Comparison of ENCODE assay signal across 1 cellular context in the genomic region with DNA sequence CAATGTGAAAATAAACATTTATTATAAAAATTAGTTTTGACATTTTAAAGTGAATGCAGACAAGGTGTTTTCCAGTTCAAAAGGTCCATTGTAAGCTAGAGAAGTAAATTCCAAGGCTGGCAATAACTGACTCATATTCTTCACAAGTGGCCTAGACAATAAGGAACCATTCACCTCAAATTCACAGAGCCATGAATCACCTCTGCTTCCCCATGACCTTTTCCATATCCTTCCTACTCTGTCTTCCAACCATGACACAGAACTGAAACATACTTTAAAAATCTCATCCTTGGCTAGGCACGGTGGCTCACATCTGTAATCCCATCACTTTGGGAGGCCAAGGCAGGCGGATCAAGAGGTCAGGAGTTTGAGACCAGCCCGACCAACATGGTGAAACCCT.
TF ChIP-seq lines count a peak whose summit lies in the region.

No MANE protein-coding gene starts in this region.

TF ChIP-seq in endothelial cell of umbilical vein, 7 proteins besides CTCF, POLR2A, EP300 and RAD21 (continued from another document):
- TF ChIP-seq, protein P1, sequence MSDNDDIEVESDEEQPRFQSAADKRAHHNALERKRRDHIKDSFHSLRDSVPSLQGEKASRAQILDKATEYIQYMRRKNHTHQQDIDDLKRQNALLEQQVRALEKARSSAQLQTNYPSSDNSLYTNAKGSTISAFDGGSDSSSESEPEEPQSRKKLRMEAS (IDR thresholded peaks at IDR 0.05; ENCODE audit: insufficient read depth, insufficient read length): no peak
- TF ChIP-seq FOS (IDR thresholded peaks at IDR 0.05; ENCODE audit: borderline replicate concordance, insufficient read depth, low read length): peak; percentile 92
